11 cellular contexts compared by ENCODE assay signal in genomic region chr7:141593134-141593533, GRCh38. TPM values are rescaled to one million over a fixed set of nuclear protein-coding genes. Genes with fewer than 3 reads are reported as not detected.
DNase-seq lines count a peak whose midpoint lies in the region; ATAC-seq and TF ChIP-seq lines count a peak whose summit lies in the region.
"Had no signal": no experiment of that assay in that cellular context is flagged by ENCODE, and none has a peak within 500 bp of the region (broad histone marks: within the 10 kb centered on the region; RNA-seq: fewer than 3 reads in every experiment).

No MANE protein-coding gene starts in this region.

- H2BK5ac ChIP-seq in mesenchymal stem cell (ENCODE audit: low read depth, low read length, poor library complexity, severe bottlenecking), result no peak overlapping the region

- no peak overlapping the region for H3K4me2 ChIP-seq in mesenchymal stem cell (ENCODE audit: low read length, poor library complexity, severe bottlenecking)

- ATAC-seq in HG02759 (IDR thresholded peaks at IDR 0.05; ENCODE audit: unreplicated experiment), result peak; percentile 40
- ATAC-seq: activated naive CD4-positive, alpha-beta T cell treated with anti-CD3 and anti-CD28 coated beads, Interleukin-2, amount 50 U/mL, for 72 hours had no signal

- H3K18ac ChIP-seq in mesenchymal stem cell (ENCODE audit: low read depth in 1 of 2, low read length in 2 of 2), result no peak overlapping the region

- WGBS in mesenchymal stem cell, result 6% methylated on average over 2 of the region's 2 CpGs

- POLR2A ChIA-PET in activated CD4-positive, alpha-beta memory T cell treated with anti-CD3 and anti-CD28 coated beads for 36 hours (lab: Charles Lee), result interaction anchor here (0.6 kb wide), 1 partner anchor 42 kb away, joined by 3 read pairs; no protein-coding TSS in a partner anchor
- POLR2A ChIA-PET in GM10248 (lab: Yijun Ruan, JAX), result no interaction called here

- H3K14ac ChIP-seq in mesenchymal stem cell (ENCODE audit: low read length in 2 of 2), result no peak overlapping the region

- H2AFZ ChIP-seq in mesenchymal stem cell (ENCODE audit: low read depth, low read length), result no peak overlapping the region

- no peak overlapping the region for H2BK120ac ChIP-seq in mesenchymal stem cell (ENCODE audit: low read depth, low read length)

- H3K36me3 Mint-ChIP-seq in activated CD4-positive, alpha-beta memory T cell treated with anti-CD3 and anti-CD28 coated beads for 36 hours, result peaks cover 30% of the 10 kb centered on the region

- H3K27ac ChIP-seq in mesenchymal stem cell (ENCODE audit: low read length, poor library complexity, severe bottlenecking), result no peak overlapping the region
- H3K27ac ChIP-seq: uterus had no signal

- no peak overlapping the region for H2BK12ac ChIP-seq in mesenchymal stem cell (ENCODE audit: low read length in 2 of 2)

- DNase-seq in Daoy (ENCODE audit: low read depth) (peak; percentile 37), amniotic epithelial cell (ENCODE audit: low read depth) (peak; percentile 74), mesenchymal stem cell (peak; percentile 84), ecto neural progenitor cell (ENCODE audit: low spot score) (no peak), UCSD-AML1 (lab: John Stamatoyannopoulos, UW; ENCODE audit: unreplicated experiment) (no peak), GM10248 (ENCODE audit: extremely low spot score) (no peak)
- no peak for DNase-seq in activated CD4-positive, alpha-beta memory T cell treated with anti-CD3 and anti-CD28 coated beads for 36 hours
- DNase-seq: stimulated activated CD4-positive, alpha-beta T cell treated with anti-CD3 and anti-CD28 coated beads, Interleukin-4, amount 100 ng/mL, for 4 hours; uterus had no signal

- H3K4me1 ChIP-seq in mesenchymal stem cell (ENCODE audit: control insufficient read depth, insufficient read depth, low read depth, low read length), result peaks cover 1% of the 10 kb centered on the region
- H3K4me1 ChIP-seq: uterus had no signal

- intact Hi-C loops in activated CD4-positive, alpha-beta memory T cell treated with anti-CD3 and anti-CD28 coated beads for 36 hours (cut with micrococcal nuclease), result no loop called here

- no peak overlapping the region for H3K9ac ChIP-seq in mesenchymal stem cell (ENCODE audit: low read length)

- peaks cover 17% of the 10 kb centered on the region for H3K4me1 Mint-ChIP-seq in activated CD4-positive, alpha-beta memory T cell treated with anti-CD3 and anti-CD28 coated beads for 36 hours (ENCODE audit: low read depth)

- CTCF ChIA-PET in activated CD4-positive, alpha-beta memory T cell treated with anti-CD3 and anti-CD28 coated beads for 36 hours (lab: Charles Lee), result interaction anchor here (0.8 kb wide), 1 partner anchor 193 kb away, joined by 3 read pairs; no protein-coding TSS in a partner anchor
- CTCF ChIA-PET in GM10248 (lab: Yijun Ruan, JAX), result interaction anchor here (0.7 to 1.7 kb wide), 4 partner anchors 17 to 74 kb away, joined by 3 read pairs; no protein-coding TSS in a partner anchor

- H3K27me3 ChIP-seq in mesenchymal stem cell (ENCODE audit: control insufficient read depth in 1 of 2, insufficient read depth in 1 of 2, low read length in 2 of 2), result no peaks in the 10 kb centered on the region
- H3K27me3 ChIP-seq: uterus had no signal

- no peak overlapping the region for H4K8ac ChIP-seq in mesenchymal stem cell (ENCODE audit: low read length)

- peaks cover 7% of the 10 kb centered on the region for H3K79me1 ChIP-seq in mesenchymal stem cell (replicated peaks; ENCODE audit: low read length, poor library complexity, severe bottlenecking)

- H3K27ac Mint-ChIP-seq in activated CD4-positive, alpha-beta memory T cell treated with anti-CD3 and anti-CD28 coated beads for 36 hours, result no peak overlapping the region
- H3K27ac Mint-ChIP-seq: activated naive CD4-positive, alpha-beta T cell treated with anti-CD3 and anti-CD28 coated beads, Interleukin-2, amount 50 U/mL, for 72 hours had no signal

- TF ChIP-seq CTCF in GM10248 (IDR thresholded peaks at IDR 0.05; ENCODE audit: control extremely low read depth, extremely low read depth, low read depth, missing control alignments), result no peak

- H2BK15ac ChIP-seq in mesenchymal stem cell (ENCODE audit: low read depth, poor library complexity, severe bottlenecking), result no peak overlapping the region

- no peaks in the 10 kb centered on the region for H3K9me3 Mint-ChIP-seq in activated CD4-positive, alpha-beta memory T cell treated with anti-CD3 and anti-CD28 coated beads for 36 hours
- H3K9me3 Mint-ChIP-seq: activated naive CD4-positive, alpha-beta T cell treated with anti-CD3 and anti-CD28 coated beads, Interleukin-2, amount 50 U/mL, for 72 hours had no signal

- no peak overlapping the region for H3K23ac ChIP-seq in mesenchymal stem cell (ENCODE audit: low read length in 2 of 2)

- no peaks in the 10 kb centered on the region for H3K9me3 ChIP-seq in mesenchymal stem cell (ENCODE audit: control insufficient read depth, low read length)
- H3K9me3 ChIP-seq: uterus had no signal

- no peak overlapping the region for H3K4ac ChIP-seq in mesenchymal stem cell (ENCODE audit: low read depth in 1 of 2, low read length in 2 of 2)

- no peak overlapping the region for H3K4me3 Mint-ChIP-seq in activated CD4-positive, alpha-beta memory T cell treated with anti-CD3 and anti-CD28 coated beads for 36 hours

- no peak overlapping the region for H3K4me3 ChIP-seq in mesenchymal stem cell (ENCODE audit: insufficient read depth in 1 of 2, low read depth in 1 of 2, low read length in 2 of 2)
- H3K4me3 ChIP-seq: uterus had no signal

- H4K91ac ChIP-seq in mesenchymal stem cell (ENCODE audit: low read length), result no peak overlapping the region

- H2AK5ac ChIP-seq in mesenchymal stem cell (ENCODE audit: low read length, severe bottlenecking), result no peak overlapping the region

- H3K27me3 Mint-ChIP-seq in activated CD4-positive, alpha-beta memory T cell treated with anti-CD3 and anti-CD28 coated beads for 36 hours, result no peaks in the 10 kb centered on the region

- peaks cover 0 to 15% of the 10 kb centered on the region in 2 experiments for H3K36me3 ChIP-seq in mesenchymal stem cell (ENCODE audit: control insufficient read depth in 1 of 2, insufficient read depth in 2 of 2, low read depth in 1 of 2, low read length in 2 of 2)
- H3K36me3 ChIP-seq: uterus had no signal

RNA-seq across cellular contexts. Expression of gene AGK, which starts 41.9 kb away (rescaled TPM):
- total RNA-seq in Daoy (2014; rRNA removed; shearing (Covaris generic)), result 32.6 and 38.7 TPM in 2 replicates
- polyA plus RNA-seq in mesenchymal stem cell (2013, experiment 1 of 2), result 21.2 TPM
- 20.9 TPM for polyA plus RNA-seq in mesenchymal stem cell (2013, experiment 2 of 2)
- 10 to 100 TPM; 50.2 to 57.2 TPM for total RNA-seq in activated CD4-positive, alpha-beta memory T cell treated with anti-CD3 and anti-CD28 coated beads for 36 hours

Comparison
In these comparisons a context has a peak if more than half of its experiments do, and no peak if none do; other contexts are left out.
1. DNase-seq: peak in Daoy (single experiment), amniotic epithelial cell (single experiment) and mesenchymal stem cell (single experiment); none in activated CD4-positive, alpha-beta memory T cell treated with anti-CD3 and anti-CD28 coated beads for 36 hours (single experiment), ecto neural progenitor cell (single experiment), UCSD-AML1 (single experiment) and GM10248 (single experiment).